ENCODE assay signal across 8 cellular contexts in genomic region chr10:62242965-62243646, GRCh38. TPM values are rescaled to one million over a fixed set of nuclear protein-coding genes. Genes with fewer than 3 reads are reported as not detected.
DNase-seq lines count a peak whose midpoint lies in the region; ATAC-seq, FAIRE-seq and TF ChIP-seq lines count a peak whose summit lies in the region.
"Not testable (repeated sequence)": the region's sequence is repeated elsewhere in the genome, so short reads cannot be mapped to it uniquely, and the experiment has no call there.

No MANE protein-coding gene starts in this region.

- H3K9me3 Mint-ChIP-seq in stimulated activated memory B cell treated with anti-CD40 and anti-IgM and Interleukin-4, amounts not matched to agents 10 μg/mL and 1 μg/mL and 100 μg/mL, for 72 hours, result not testable (repeated sequence)

- intact Hi-C loops in right lobe of liver (cut with DNase I), result not testable (repeated sequence)

- peak overlapping the region in 2 of 3 donors; percentile 16 to 23 for H3K27ac ChIP-seq in right lobe of liver

- peak overlapping the region; percentile 88 for H3K27ac Mint-ChIP-seq in stimulated activated memory B cell treated with anti-CD40 and anti-IgM and Interleukin-4, amounts not matched to agents 10 μg/mL and 1 μg/mL and 100 μg/mL, for 72 hours

- 57% methylated on average over 4 of the region's 4 CpGs for WGBS in right lobe of liver (ENCODE audit: insufficient coverage, low coverage, low lambda C conversion rate, missing lambda C conversion rate)

- not testable (repeated sequence) for H3K36me3 Mint-ChIP-seq in stimulated activated memory B cell treated with anti-CD40 and anti-IgM and Interleukin-4, amounts not matched to agents 10 μg/mL and 1 μg/mL and 100 μg/mL, for 72 hours

- not testable (repeated sequence) for TF ChIP-seq CTCF in right lobe of liver (IDR thresholded peaks at IDR 0.05)

- H3K4me3 Mint-ChIP-seq in stimulated activated memory B cell treated with anti-CD40 and anti-IgM and Interleukin-4, amounts not matched to agents 10 μg/mL and 1 μg/mL and 100 μg/mL, for 72 hours, result peak overlapping the region; percentile 63

- DNase-seq in EH (ENCODE audit: low read depth), result peak; percentile 94
- peak; percentile 90 for DNase-seq in NCI-H226
- not testable (repeated sequence) for DNase-seq in right lobe of liver

- not testable (repeated sequence) for H3K36me3 ChIP-seq in right lobe of liver

- FAIRE-seq in endometrium (lab: Jason Lieb, UNC), result peak; percentile 92

- H3K4me1 Mint-ChIP-seq in stimulated activated memory B cell treated with anti-CD40 and anti-IgM and Interleukin-4, amounts not matched to agents 10 μg/mL and 1 μg/mL and 100 μg/mL, for 72 hours, result peaks cover 18% of the 10 kb centered on the region

- H3K4me1 ChIP-seq in right lobe of liver, result not testable (repeated sequence)

- H3K9me3 ChIP-seq in right lobe of liver, result not testable (repeated sequence)

- peak; percentile 81 for ATAC-seq in GM21360 (IDR thresholded peaks at IDR 0.05; ENCODE audit: unreplicated experiment)
- ATAC-seq in HG03097 (IDR thresholded peaks at IDR 0.05; ENCODE audit: low FRiP score, unreplicated experiment), result peak; percentile 90
- peak; percentile 31 to 48 for ATAC-seq in activated CD4-positive, CD25-positive, alpha-beta regulatory T cell treated with anti-CD3 and anti-CD28 coated beads, Interleukin-2, amount 50 U/mL, for 24 hours
- ATAC-seq in right lobe of liver, result peak; percentile 51 to 81 (median 62)
- peak; percentile 75 for ATAC-seq in stimulated activated memory B cell treated with anti-CD40 and anti-IgM and Interleukin-4, amounts not matched to agents 10 μg/mL and 1 μg/mL and 100 μg/mL, for 72 hours

- not testable (repeated sequence) for TF ChIP-seq POLR2A in right lobe of liver (IDR thresholded peaks at IDR 0.05)

- H3K4me3 ChIP-seq in right lobe of liver, result not testable (repeated sequence)

- H3K27me3 Mint-ChIP-seq in stimulated activated memory B cell treated with anti-CD40 and anti-IgM and Interleukin-4, amounts not matched to agents 10 μg/mL and 1 μg/mL and 100 μg/mL, for 72 hours, result not testable (repeated sequence)

- not testable (repeated sequence) for H3K27me3 ChIP-seq in right lobe of liver

RNA-seq across cellular contexts. Expression of gene RTKN2, which starts 25.5 kb away (rescaled TPM):
- under 1 TPM in 2 of 6 experiments, not detected in 4; 0.06 to 0.12 TPM for total RNA-seq in right lobe of liver

Comparison
In these comparisons a context has a peak if more than half of its experiments do, and no peak if none do; other contexts are left out.
1. ATAC-seq: peak in every context shown above with its lines; median percentile 90 in HG03097; 81 in GM21360; 75 in stimulated activated memory B cell treated with anti-CD40 and anti-IgM and Interleukin-4, amounts not matched to agents 10 μg/mL and 1 μg/mL and 100 μg/mL, for 72 hours; 62 in right lobe of liver; 40 in activated CD4-positive, CD25-positive, alpha-beta regulatory T cell treated with anti-CD3 and anti-CD28 coated beads, Interleukin-2, amount 50 U/mL, for 24 hours.